Comparison of ENCODE assay signal across 1 cellular context in the genomic region with DNA sequence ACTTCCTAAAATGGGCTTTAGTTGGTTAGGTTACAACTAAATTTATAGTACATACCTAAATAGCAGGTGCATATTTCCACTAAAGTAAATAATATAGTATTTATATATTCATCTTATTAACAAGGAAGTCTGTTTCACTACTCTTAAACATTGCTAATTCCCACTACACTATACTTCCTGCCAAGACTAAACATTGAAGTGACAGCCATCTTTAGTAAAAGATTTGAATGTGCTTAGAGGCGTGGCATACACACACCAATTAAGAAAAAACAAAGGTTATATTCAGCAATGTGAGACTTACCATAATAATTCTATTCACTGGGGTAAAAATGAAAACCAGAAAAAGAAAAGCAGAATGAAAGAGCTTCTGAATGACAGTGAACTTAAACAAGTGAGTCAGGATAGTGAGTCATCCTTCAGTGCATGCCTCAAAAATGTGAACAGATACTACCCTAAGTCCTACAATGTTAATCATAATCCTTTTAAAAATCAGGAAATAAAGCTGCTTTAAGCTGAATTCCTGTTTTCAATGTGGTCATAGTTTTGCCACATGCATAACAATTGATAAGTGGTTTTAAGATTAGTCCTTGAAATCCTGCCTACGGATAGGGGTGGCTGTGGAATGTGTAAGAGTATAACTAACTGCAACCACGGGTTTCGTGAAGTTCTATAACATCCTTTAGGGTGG.
TF ChIP-seq lines count a peak whose summit lies in the region.

No MANE protein-coding gene starts in this region.

TF ChIP-seq in K562, 482 proteins besides CTCF, POLR2A, EP300 and RAD21 (continued from another document and continues in another):
- TF ChIP-seq HDAC1 (IDR thresholded peaks at IDR 0.05) = peak in 1 of 2 experiments; percentile 54; a peak in 1 of 4 replicates
- no peak for TF ChIP-seq SRF (CRISPR knock-in tag; IDR thresholded peaks at IDR 0.05)
- TF ChIP-seq ZNF282 (CRISPR knock-in tag; IDR thresholded peaks at IDR 0.05) = no peak
- peak in 1 of 2 experiments; percentile 80; a peak in 1 of 4 replicates for TF ChIP-seq TEAD1 (CRISPR knock-in tag; IDR thresholded peaks at IDR 0.05)
- TF ChIP-seq ZNF3 (CRISPR knock-in tag; IDR thresholded peaks at IDR 0.05) = no peak
- TF ChIP-seq MED1 (CRISPR knock-in tag; IDR thresholded peaks at IDR 0.05; ENCODE audit: borderline replicate concordance) = no peak
- TF ChIP-seq, protein P1, sequence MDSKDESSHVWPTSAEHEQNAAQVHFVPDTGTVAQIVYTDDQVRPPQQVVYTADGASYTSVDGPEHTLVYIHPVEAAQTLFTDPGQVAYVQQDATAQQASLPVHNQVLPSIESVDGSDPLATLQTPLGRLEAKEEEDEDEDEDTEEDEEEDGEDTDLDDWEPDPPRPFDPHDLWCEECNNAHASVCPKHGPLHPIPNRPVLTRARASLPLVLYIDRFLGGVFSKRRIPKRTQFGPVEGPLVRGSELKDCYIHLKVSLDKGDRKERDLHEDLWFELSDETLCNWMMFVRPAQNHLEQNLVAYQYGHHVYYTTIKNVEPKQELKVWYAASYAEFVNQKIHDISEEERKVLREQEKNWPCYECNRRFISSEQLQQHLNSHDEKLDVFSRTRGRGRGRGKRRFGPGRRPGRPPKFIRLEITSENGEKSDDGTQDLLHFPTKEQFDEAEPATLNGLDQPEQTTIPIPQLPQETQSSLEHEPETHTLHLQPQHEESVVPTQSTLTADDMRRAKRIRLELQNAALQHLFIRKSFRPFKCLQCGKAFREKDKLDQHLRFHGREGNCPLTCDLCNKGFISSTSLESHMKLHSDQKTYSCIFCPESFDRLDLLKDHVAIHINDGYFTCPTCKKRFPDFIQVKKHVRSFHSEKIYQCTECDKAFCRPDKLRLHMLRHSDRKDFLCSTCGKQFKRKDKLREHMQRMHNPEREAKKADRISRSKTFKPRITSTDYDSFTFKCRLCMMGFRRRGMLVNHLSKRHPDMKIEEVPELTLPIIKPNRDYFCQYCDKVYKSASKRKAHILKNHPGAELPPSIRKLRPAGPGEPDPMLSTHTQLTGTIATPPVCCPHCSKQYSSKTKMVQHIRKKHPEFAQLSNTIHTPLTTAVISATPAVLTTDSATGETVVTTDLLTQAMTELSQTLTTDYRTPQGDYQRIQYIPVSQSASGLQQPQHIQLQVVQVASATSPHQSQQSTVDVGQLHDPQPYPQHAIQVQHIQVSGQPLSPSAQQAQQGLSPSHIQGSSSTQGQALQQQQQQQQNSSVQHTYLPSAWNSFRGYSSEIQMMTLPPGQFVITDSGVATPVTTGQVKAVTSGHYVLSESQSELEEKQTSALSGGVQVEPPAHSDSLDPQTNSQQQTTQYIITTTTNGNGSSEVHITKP (IDR thresholded peaks at IDR 0.05; ENCODE audit: partially characterized antibody) = peak; percentile 22
- TF ChIP-seq ATF7 (IDR thresholded peaks at IDR 0.05) = peak; percentile 41; the same call in 1 of the 2 replicates
- no peak for TF ChIP-seq ADNP (tag; IDR thresholded peaks at IDR 0.05)
- no peak for TF ChIP-seq FOXJ2 (tag; IDR thresholded peaks at IDR 0.05)
- TF ChIP-seq, protein P2, sequence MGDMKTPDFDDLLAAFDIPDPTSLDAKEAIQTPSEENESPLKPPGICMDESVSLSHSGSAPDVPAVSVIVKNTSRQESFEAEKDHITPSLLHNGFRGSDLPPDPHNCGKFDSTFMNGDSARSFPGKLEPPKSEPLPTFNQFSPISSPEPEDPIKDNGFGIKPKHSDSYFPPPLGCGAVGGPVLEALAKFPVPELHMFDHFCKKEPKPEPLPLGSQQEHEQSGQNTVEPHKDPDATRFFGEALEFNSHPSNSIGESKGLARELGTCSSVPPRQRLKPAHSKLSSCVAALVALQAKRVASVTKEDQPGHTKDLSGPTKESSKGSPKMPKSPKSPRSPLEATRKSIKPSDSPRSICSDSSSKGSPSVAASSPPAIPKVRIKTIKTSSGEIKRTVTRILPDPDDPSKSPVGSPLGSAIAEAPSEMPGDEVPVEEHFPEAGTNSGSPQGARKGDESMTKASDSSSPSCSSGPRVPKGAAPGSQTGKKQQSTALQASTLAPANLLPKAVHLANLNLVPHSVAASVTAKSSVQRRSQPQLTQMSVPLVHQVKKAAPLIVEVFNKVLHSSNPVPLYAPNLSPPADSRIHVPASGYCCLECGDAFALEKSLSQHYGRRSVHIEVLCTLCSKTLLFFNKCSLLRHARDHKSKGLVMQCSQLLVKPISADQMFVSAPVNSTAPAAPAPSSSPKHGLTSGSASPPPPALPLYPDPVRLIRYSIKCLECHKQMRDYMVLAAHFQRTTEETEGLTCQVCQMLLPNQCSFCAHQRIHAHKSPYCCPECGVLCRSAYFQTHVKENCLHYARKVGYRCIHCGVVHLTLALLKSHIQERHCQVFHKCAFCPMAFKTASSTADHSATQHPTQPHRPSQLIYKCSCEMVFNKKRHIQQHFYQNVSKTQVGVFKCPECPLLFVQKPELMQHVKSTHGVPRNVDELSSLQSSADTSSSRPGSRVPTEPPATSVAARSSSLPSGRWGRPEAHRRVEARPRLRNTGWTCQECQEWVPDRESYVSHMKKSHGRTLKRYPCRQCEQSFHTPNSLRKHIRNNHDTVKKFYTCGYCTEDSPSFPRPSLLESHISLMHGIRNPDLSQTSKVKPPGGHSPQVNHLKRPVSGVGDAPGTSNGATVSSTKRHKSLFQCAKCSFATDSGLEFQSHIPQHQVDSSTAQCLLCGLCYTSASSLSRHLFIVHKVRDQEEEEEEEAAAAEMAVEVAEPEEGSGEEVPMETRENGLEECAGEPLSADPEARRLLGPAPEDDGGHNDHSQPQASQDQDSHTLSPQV (IDR thresholded peaks at IDR 0.05) = no peak
- peak; percentile 49 for TF ChIP-seq FOS (IDR thresholded peaks at IDR 0.05; ENCODE audit: extremely low read depth, insufficient read length)
- no peak for TF ChIP-seq RUNX1 (IDR thresholded peaks at IDR 0.05; ENCODE audit: low read depth)
- no peak for TF ChIP-seq GTF2A2 (tag; IDR thresholded peaks at IDR 0.05)
- no peak for TF ChIP-seq SREBF2 (CRISPR knock-in tag; IDR thresholded peaks at IDR 0.05)
- no peak for TF ChIP-seq ZNF436 (CRISPR knock-in tag; IDR thresholded peaks at IDR 0.05)
- no peak for TF ChIP-seq ZNF76 (CRISPR knock-in tag; IDR thresholded peaks at IDR 0.05; ENCODE audit: borderline replicate concordance)
- no peak for TF ChIP-seq ZC3H11A (IDR thresholded peaks at IDR 0.05; ENCODE audit: low read depth, low read length)
- 0 out of 2 replicates have a peak, but pooled peaks have one; percentile 26 for TF ChIP-seq ZEB2 (IDR thresholded peaks at IDR 0.05)
- peak; percentile 40 for TF ChIP-seq CBFA2T2 (conservative IDR thresholded peaks at IDR 0.05)
- TF ChIP-seq NONO (IDR thresholded peaks at IDR 0.05; ENCODE audit: low read depth in 2 of 2, low read length in 1 of 2) = no peak
- TF ChIP-seq HDAC2 (IDR thresholded peaks at IDR 0.05) = 0 out of 2 replicates have a peak, but pooled peaks have one; percentile 45
- TF ChIP-seq CCNT2 (IDR thresholded peaks at IDR 0.05; ENCODE audit: borderline replicate concordance, extremely low read depth, insufficient read length, low read depth, low read length) = peak; percentile 21
- no peak; a peak in 1 of 4 replicates for TF ChIP-seq ARNT (IDR thresholded peaks at IDR 0.05)
- 0 out of 2 replicates have a peak, but pooled peaks have one; percentile 26 for TF ChIP-seq NCOR1 (IDR thresholded peaks at IDR 0.05)
- TF ChIP-seq CBX2 (IDR thresholded peaks at IDR 0.05; ENCODE audit: insufficient read depth, low read length, poor library complexity, severe bottlenecking) = no peak
- TF ChIP-seq ZNF696 (CRISPR knock-in tag; conservative IDR thresholded peaks at IDR 0.05) = no peak
- TF ChIP-seq, protein P3, sequence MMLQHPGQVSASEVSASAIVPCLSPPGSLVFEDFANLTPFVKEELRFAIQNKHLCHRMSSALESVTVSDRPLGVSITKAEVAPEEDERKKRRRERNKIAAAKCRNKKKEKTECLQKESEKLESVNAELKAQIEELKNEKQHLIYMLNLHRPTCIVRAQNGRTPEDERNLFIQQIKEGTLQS (IDR thresholded peaks at IDR 0.05) = peak; percentile 98
- TF ChIP-seq, protein P3 (CRISPR knock-in tag; conservative IDR thresholded peaks at IDR 0.05) = peak; percentile 61; the same call in 1 of the 2 replicates
- peak; percentile 53 for TF ChIP-seq NFE2 (IDR thresholded peaks at IDR 0.05; ENCODE audit: low read depth)
- peak; percentile 97 for TF ChIP-seq JUND (IDR thresholded peaks at IDR 0.05; ENCODE audit: borderline replicate concordance, low read depth, low read length)
- peak; percentile 96 for TF ChIP-seq JUND (tag; IDR thresholded peaks at IDR 0.05; ENCODE audit: borderline replicate concordance, low read depth, low read length)
- peak in 1 of 2 experiments; percentile 17; a peak in 1 of 4 replicates for TF ChIP-seq TRIM24 (IDR thresholded peaks at IDR 0.05)
- no peak for TF ChIP-seq HINFP (tag; conservative IDR thresholded peaks at IDR 0.05; ENCODE audit: low read depth)
- TF ChIP-seq TCF7 (IDR thresholded peaks at IDR 0.05; ENCODE audit: borderline replicate concordance) = no peak
- no peak for TF ChIP-seq TRIM25 (IDR thresholded peaks at IDR 0.05; ENCODE audit: borderline replicate concordance)
- peak; percentile 11 for TF ChIP-seq NEUROD1 (IDR thresholded peaks at IDR 0.05; ENCODE audit: borderline replicate concordance, low read depth, low read length, partially characterized antibody)
- no peak for TF ChIP-seq PTBP1 (IDR thresholded peaks at IDR 0.05; ENCODE audit: low read depth, low read length)
- no peak for TF ChIP-seq HIVEP1 (CRISPR knock-in tag; IDR thresholded peaks at IDR 0.05)
- no peak for TF ChIP-seq ZNF23 (CRISPR knock-in tag; IDR thresholded peaks at IDR 0.05)
- TF ChIP-seq HNRNPL (IDR thresholded peaks at IDR 0.05; ENCODE audit: low read depth, low read length) = no peak
- no peak for TF ChIP-seq CEBPG (CRISPR knock-in tag; IDR thresholded peaks at IDR 0.05)
- TF ChIP-seq CEBPG (tag; conservative IDR thresholded peaks at IDR 0.05 in 1 of 2, IDR thresholded peaks at IDR 0.05 in 1 of 2) = no peak
- no peak for TF ChIP-seq GATA2 (CRISPR knock-in tag; IDR thresholded peaks at IDR 0.05)
- TF ChIP-seq MIER1 (IDR thresholded peaks at IDR 0.05; ENCODE audit: low read depth) = no peak
- TF ChIP-seq SIN3A (IDR thresholded peaks at IDR 0.05; ENCODE audit: borderline replicate concordance in 2 of 2, control insufficient read depth in 1 of 2, low read depth in 2 of 2, low read length in 2 of 2) = no peak
- TF ChIP-seq MXI1 (IDR thresholded peaks at IDR 0.05; ENCODE audit: low read depth, low read length) = no peak
- TF ChIP-seq DIDO1 (tag; IDR thresholded peaks at IDR 0.05; ENCODE audit: low read depth) = no peak
- TF ChIP-seq CHD4 (IDR thresholded peaks at IDR 0.05; ENCODE audit: insufficient read depth, insufficient replicate concordance, low read depth, low read length, poor library complexity, severe bottlenecking) = no peak
- no peak for TF ChIP-seq STAT5B (CRISPR knock-in tag; IDR thresholded peaks at IDR 0.05)
- peak; percentile 89 for TF ChIP-seq SMARCA4 (IDR thresholded peaks at IDR 0.05)
